ENCODE assay signal across 16 cellular contexts in the genomic region with DNA sequence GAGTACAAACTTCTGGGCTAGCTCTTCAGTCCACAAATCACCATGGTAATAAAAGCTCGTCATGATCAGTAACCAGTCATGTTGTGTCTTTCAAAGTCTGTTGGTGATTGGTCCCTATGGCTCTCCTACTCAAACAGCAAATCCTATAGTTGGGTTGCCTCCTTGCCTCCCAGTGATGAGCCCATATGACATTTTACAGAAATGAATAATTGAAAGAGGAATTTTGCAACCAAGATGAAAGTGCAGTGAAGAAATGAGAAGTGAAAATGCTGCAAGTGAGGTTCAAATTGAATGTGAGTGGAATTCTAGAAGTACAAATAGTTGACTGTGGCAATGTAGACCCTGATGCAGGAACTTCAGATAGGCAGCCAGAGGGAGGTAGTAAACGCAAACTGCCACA. TPM values are rescaled to one million over a fixed set of nuclear protein-coding genes. Genes with fewer than 3 reads are reported as not detected.
DNase-seq lines count a peak whose midpoint lies in the region; ATAC-seq and TF ChIP-seq lines count a peak whose summit lies in the region.
"Had no signal": no experiment of that assay in that cellular context is flagged by ENCODE, and none has a peak within 500 bp of the region (broad histone marks: within the 10 kb centered on the region; RNA-seq: fewer than 3 reads in every experiment).

No MANE protein-coding gene starts in this region.

- H3K4me3 Mint-ChIP-seq in dendritic cell treated with granulocyte-macrophage colony-stimulating factor and Interleukin-4, amounts not matched to agents 40 ng/mL and 50 ng/mL, for 4 days, result no peak overlapping the region
- H3K4me3 Mint-ChIP-seq in activated CD8-positive, alpha-beta T cell treated with anti-CD3 and anti-CD28 coated beads for 36 hours, result no peak overlapping the region
- H3K4me3 Mint-ChIP-seq: B cell; CD8-positive, alpha-beta memory T cell had no signal

- H3K36me3 Mint-ChIP-seq in dendritic cell treated with granulocyte-macrophage colony-stimulating factor and Interleukin-4, amounts not matched to agents 40 ng/mL and 50 ng/mL, for 4 days (ENCODE audit: low read depth), result peaks cover 89% of the 10 kb centered on the region
- peaks cover 14% of the 10 kb centered on the region for H3K36me3 Mint-ChIP-seq in activated CD8-positive, alpha-beta T cell treated with anti-CD3 and anti-CD28 coated beads for 36 hours (ENCODE audit: low read depth)

- intact Hi-C loops in dendritic cell treated with granulocyte-macrophage colony-stimulating factor and Interleukin-4, amounts not matched to agents 40 ng/mL and 50 ng/mL, for 4 days (cut with micrococcal nuclease), result loop anchor here (2.0 kb wide), 1 partner anchor 26 kb away; no protein-coding TSS in a partner anchor
- intact Hi-C loops in activated CD8-positive, alpha-beta T cell treated with anti-CD3 and anti-CD28 coated beads for 36 hours (cut with micrococcal nuclease), result no loop called here

- peak overlapping the region; percentile 84 for H3K27ac Mint-ChIP-seq in dendritic cell treated with granulocyte-macrophage colony-stimulating factor and Interleukin-4, amounts not matched to agents 40 ng/mL and 50 ng/mL, for 4 days
- no peak overlapping the region for H3K27ac Mint-ChIP-seq in activated CD8-positive, alpha-beta T cell treated with anti-CD3 and anti-CD28 coated beads for 36 hours
- H3K27ac Mint-ChIP-seq: B cell had no signal

- POLR2A ChIA-PET in activated CD8-positive, alpha-beta T cell treated with anti-CD3 and anti-CD28 coated beads for 36 hours (lab: Charles Lee), result no interaction called here

- no peak for TF ChIP-seq CTCF in GM20000 (IDR thresholded peaks at IDR 0.05; ENCODE audit: extremely low read depth, missing control alignments)
- TF ChIP-seq CTCF in activated CD8-positive, alpha-beta T cell treated with anti-CD3 and anti-CD28 coated beads for 36 hours (IDR thresholded peaks at IDR 0.05), result no peak

- CTCF ChIA-PET in activated CD8-positive, alpha-beta T cell treated with anti-CD3 and anti-CD28 coated beads for 36 hours (lab: Charles Lee), result no interaction called here

- peak; percentile 1 for DNase-seq in GM20000 (ENCODE audit: low spot score)
- DNase-seq in NOMO-1 treated with dmso at 0.1 percent for 144 hours (lab: John Stamatoyannopoulos, UW; ENCODE audit: unreplicated experiment), result peak; percentile 50
- DNase-seq in superior temporal gyrus (ENCODE audit: extremely low spot score), result peak; percentile 3
- DNase-seq in ureter (ENCODE audit: low spot score), result no peak
- DNase-seq in activated CD8-positive, alpha-beta T cell treated with anti-CD3 and anti-CD28 coated beads for 36 hours, result no peak
- DNase-seq: CD8-positive, alpha-beta memory T cell; NCI-H1092 treated with DMSO at 0.1 percent for 48 hours; NCI-H1694 treated with DMSO at 0.1 percent for 48 hours; NCI-H82; SK-N-SH; T-helper 1 cell had no signal

- peaks cover 37% of the 10 kb centered on the region for H3K9me3 Mint-ChIP-seq in dendritic cell treated with granulocyte-macrophage colony-stimulating factor and Interleukin-4, amounts not matched to agents 40 ng/mL and 50 ng/mL, for 4 days
- peaks cover 11% of the 10 kb centered on the region for H3K9me3 Mint-ChIP-seq in activated CD8-positive, alpha-beta T cell treated with anti-CD3 and anti-CD28 coated beads for 36 hours
- H3K9me3 Mint-ChIP-seq: CD8-positive, alpha-beta memory T cell had no signal

- peaks cover 67% of the 10 kb centered on the region for H3K4me1 Mint-ChIP-seq in dendritic cell treated with granulocyte-macrophage colony-stimulating factor and Interleukin-4, amounts not matched to agents 40 ng/mL and 50 ng/mL, for 4 days (ENCODE audit: low read depth)
- peaks cover 16% of the 10 kb centered on the region for H3K4me1 Mint-ChIP-seq in activated CD8-positive, alpha-beta T cell treated with anti-CD3 and anti-CD28 coated beads for 36 hours (ENCODE audit: low read depth)
- H3K4me1 Mint-ChIP-seq: CD8-positive, alpha-beta memory T cell had no signal

- H3K27me3 Mint-ChIP-seq in dendritic cell treated with granulocyte-macrophage colony-stimulating factor and Interleukin-4, amounts not matched to agents 40 ng/mL and 50 ng/mL, for 4 days, result no peaks in the 10 kb centered on the region
- H3K27me3 Mint-ChIP-seq in activated CD8-positive, alpha-beta T cell treated with anti-CD3 and anti-CD28 coated beads for 36 hours, result no peaks in the 10 kb centered on the region

- ATAC-seq in GM21737 (IDR thresholded peaks at IDR 0.05; ENCODE audit: unreplicated experiment), result no peak
- no peak for ATAC-seq in activated CD8-positive, alpha-beta T cell treated with anti-CD3 and anti-CD28 coated beads for 36 hours

RNA-seq across cellular contexts. Expression of a gene that starts 5.1 kb away (rescaled TPM):
- total RNA-seq in ureter, result not detected
- not detected for total RNA-seq in activated CD8-positive, alpha-beta T cell treated with anti-CD3 and anti-CD28 coated beads for 36 hours
- total RNA-seq: B cell; CD8-positive, alpha-beta memory T cell; HT-29; NCI-H460 had no signal

RNA-seq across cellular contexts. Expression of a gene that starts 57.2 kb away (rescaled TPM):
- total RNA-seq in ureter, result 5.9 TPM
- under 1 TPM; 0.83 to 0.92 TPM for total RNA-seq in activated CD8-positive, alpha-beta T cell treated with anti-CD3 and anti-CD28 coated beads for 36 hours
- total RNA-seq: HT-29 had no signal

Comparison
In these comparisons a context has a peak if more than half of its experiments do, and no peak if none do; other contexts are left out.
1. DNase-seq: peak in GM20000 (single experiment), NOMO-1 treated with dmso at 0.1 percent for 144 hours (single experiment) and superior temporal gyrus (single experiment); none in ureter (single experiment) and activated CD8-positive, alpha-beta T cell treated with anti-CD3 and anti-CD28 coated beads for 36 hours (single experiment).